8 cellular contexts compared by ENCODE assay signal in genomic region chr1:32539584-32540571, GRCh38. TPM values are rescaled to one million over a fixed set of nuclear protein-coding genes. Genes with fewer than 3 reads are reported as not detected.
DNase-seq lines count a peak whose midpoint lies in the region; TF ChIP-seq lines count a peak whose summit lies in the region.

No MANE protein-coding gene starts in this region.

- H2AK5ac ChIP-seq in mesenchymal stem cell (ENCODE audit: low read length, severe bottlenecking) = no peak overlapping the region

- H3K79me1 ChIP-seq in mesenchymal stem cell (replicated peaks; ENCODE audit: low read length, poor library complexity, severe bottlenecking) = peaks cover 18% of the 10 kb centered on the region

- H3K27ac ChIP-seq in epithelial cell of prostate (peak overlapping the region; percentile 57), mesenchymal stem cell (ENCODE audit: low read length, poor library complexity, severe bottlenecking) (no peak overlapping the region), thymus (ENCODE audit: low read depth) (peak overlapping the region; percentile 52)

- H3K4me2 ChIP-seq in mesenchymal stem cell (ENCODE audit: low read length, poor library complexity, severe bottlenecking) = peak overlapping the region; percentile 82

- peak overlapping the region; percentile 67 for H4K8ac ChIP-seq in mesenchymal stem cell (ENCODE audit: low read length)

- TF ChIP-seq CTCF in LNCaP clone FGC (IDR thresholded peaks at IDR 0.05; ENCODE audit: control insufficient read depth, extremely low read depth, insufficient read depth) (no peak), WI38 (IDR thresholded peaks at IDR 0.05; ENCODE audit: low read depth, low read length) (no peak)

- H3K27me3 ChIP-seq in mesenchymal stem cell (ENCODE audit: control insufficient read depth in 1 of 2, insufficient read depth in 1 of 2, low read length in 2 of 2) (no peaks in the 10 kb centered on the region), thymus (ENCODE audit: control insufficient read depth, insufficient read depth) (peaks cover 3% of the 10 kb centered on the region)

- H3K14ac ChIP-seq in mesenchymal stem cell (ENCODE audit: low read length in 2 of 2) = no peak overlapping the region

- H3K18ac ChIP-seq in mesenchymal stem cell (ENCODE audit: low read depth in 1 of 2, low read length in 2 of 2) = peak overlapping the region; percentile 76 to 87

- H3K36me3 ChIP-seq in mesenchymal stem cell (ENCODE audit: control insufficient read depth in 1 of 2, insufficient read depth in 2 of 2, low read depth in 1 of 2, low read length in 2 of 2) = no peaks in the 10 kb centered on the region
- no peaks in the 10 kb centered on the region for H3K36me3 ChIP-seq in thymus (ENCODE audit: control insufficient read depth, insufficient read depth)

- H2BK12ac ChIP-seq in mesenchymal stem cell (ENCODE audit: low read length in 2 of 2) = peak overlapping the region; percentile 8 to 31

- H3K9ac ChIP-seq in mesenchymal stem cell (ENCODE audit: low read length) = peak overlapping the region; percentile 91

- WGBS in mesenchymal stem cell = 4% methylated on average over 65 of the region's 102 CpGs
- 2% methylated on average over 101 of the region's 102 CpGs for WGBS in thymus

- peak; percentile 49 to 79 (median 67) for DNase-seq in NCI-H1417 (lab: John Stamatoyannopoulos, UW)
- no peak for DNase-seq in NCI-H1417 treated with DMSO at 0.1 percent for 48 hours (lab: John Stamatoyannopoulos, UW)
- no peak for DNase-seq in LNCaP clone FGC (ENCODE audit: low read depth)
- no peak for DNase-seq in epithelial cell of prostate (ENCODE audit: low read depth, low spot score)
- DNase-seq in mesenchymal stem cell = peak; percentile 51
- no peak for DNase-seq in activated effector memory CD4-positive, alpha-beta T cell treated with anti-CD3 and anti-CD28 coated beads, Interleukin-2, amount 50 U/mL, for 16 hours

- H3K4me1 ChIP-seq in mesenchymal stem cell (ENCODE audit: control insufficient read depth, insufficient read depth, low read depth, low read length) (peaks cover 2% of the 10 kb centered on the region), thymus (ENCODE audit: control insufficient read depth, insufficient read depth, low read length) (peaks cover 11% of the 10 kb centered on the region)

- peak overlapping the region; percentile 55 for H4K91ac ChIP-seq in mesenchymal stem cell (ENCODE audit: low read length)

- H3K9me3 ChIP-seq in mesenchymal stem cell (ENCODE audit: control insufficient read depth, low read length) (no peaks in the 10 kb centered on the region), thymus (ENCODE audit: control insufficient read depth) (no peaks in the 10 kb centered on the region)

- no peak overlapping the region for H2BK5ac ChIP-seq in mesenchymal stem cell (ENCODE audit: low read depth, low read length, poor library complexity, severe bottlenecking)

- H3K4me3 ChIP-seq in LNCaP clone FGC (ENCODE audit: low read depth, low read length) (peak overlapping the region; percentile 74), WI38 (ENCODE audit: low read depth, low read length) (peak overlapping the region; percentile 71), mesenchymal stem cell (ENCODE audit: insufficient read depth in 1 of 2, low read depth in 1 of 2, low read length in 2 of 2) (peak overlapping the region; percentile 73 to 83), thymus (ENCODE audit: low read length) (peak overlapping the region; percentile 69)

- H2BK15ac ChIP-seq in mesenchymal stem cell (ENCODE audit: low read depth, poor library complexity, severe bottlenecking) = no peak overlapping the region

- H2AFZ ChIP-seq in mesenchymal stem cell (ENCODE audit: low read depth, low read length) = peak overlapping the region; percentile 72

- H3K4ac ChIP-seq in mesenchymal stem cell (ENCODE audit: low read depth in 1 of 2, low read length in 2 of 2) = no peak overlapping the region

- H2BK120ac ChIP-seq in mesenchymal stem cell (ENCODE audit: low read depth, low read length) = peak overlapping the region; percentile 62

- no peak overlapping the region for H3K23ac ChIP-seq in mesenchymal stem cell (ENCODE audit: low read length in 2 of 2)

RNA-seq across cellular contexts. Expression of gene ZBTB8A, which starts 0.7 kb away (rescaled TPM):
- 6.2 TPM for polyA plus RNA-seq in mesenchymal stem cell (2013, experiment 1 of 2)
- polyA plus RNA-seq in mesenchymal stem cell (2013, experiment 2 of 2) = 6.1 TPM
- 2.1 TPM for polyA plus RNA-seq in thymus

Comparison
In these comparisons a context has a peak if more than half of its experiments do, and no peak if none do; other contexts are left out.
1. DNase-seq: peak in NCI-H1417 (3 of 3) and mesenchymal stem cell (single experiment); none in NCI-H1417 treated with DMSO at 0.1 percent for 48 hours (single experiment), LNCaP clone FGC (single experiment), epithelial cell of prostate (single experiment) and activated effector memory CD4-positive, alpha-beta T cell treated with anti-CD3 and anti-CD28 coated beads, Interleukin-2, amount 50 U/mL, for 16 hours (single experiment).
2. Peak in every context shown above with its lines, with median percentiles within 50 percentile points of each other: H3K4me3 ChIP-seq.